In genomic region chr5:43063731-43064171, GRCh38 we compare ENCODE assay signal across 9 cellular contexts. TPM values are rescaled to one million over a fixed set of nuclear protein-coding genes. Genes with fewer than 3 reads are reported as not detected.
DNase-seq lines count a peak whose midpoint lies in the region; ATAC-seq and TF ChIP-seq lines count a peak whose summit lies in the region.
"Had no signal": no experiment of that assay in that cellular context is flagged by ENCODE, and none has a peak within 500 bp of the region (broad histone marks: within the 10 kb centered on the region; RNA-seq: fewer than 3 reads in every experiment).

No MANE protein-coding gene starts in this region.

- no peaks in the 10 kb centered on the region for H3K27me3 ChIP-seq in upper lobe of right lung

- ATAC-seq in Right ventricle myocardium superior (ENCODE audit: poor library complexity) (no peak), Right ventricle myocardium inferior (no peak), upper lobe of right lung (no peak), GM21786 (IDR thresholded peaks at IDR 0.05; ENCODE audit: unreplicated experiment) (no peak)

- H3K9me3 ChIP-seq in upper lobe of right lung: no peaks in the 10 kb centered on the region

- DNase-seq in Right ventricle myocardium superior: peak; percentile 45
- no peak for DNase-seq in Right ventricle myocardium inferior (ENCODE audit: missing footprints)
- peak; percentile 23 for DNase-seq in left kidney (ENCODE audit: low read depth, low spot score)
- no peak for DNase-seq in upper lobe of right lung
- DNase-seq in DMS 273 (lab: John Stamatoyannopoulos, UW; ENCODE audit: unreplicated experiment): no peak
- no peak for DNase-seq in NCI-H526 (lab: John Stamatoyannopoulos, UW)
- DNase-seq: DMS79 had no signal

- H3K4me1 ChIP-seq in upper lobe of right lung: peaks cover 18% of the 10 kb centered on the region

- no peaks in the 10 kb centered on the region for H3K36me3 ChIP-seq in upper lobe of right lung

- no peak for TF ChIP-seq CTCF in upper lobe of right lung (IDR thresholded peaks at IDR 0.05)

- H3K27ac ChIP-seq in angular gyrus (ENCODE audit: low read depth, low read length) (peak overlapping the region; percentile 8), upper lobe of right lung (peak overlapping the region; percentile 100)

- intact Hi-C loops in Right ventricle myocardium superior (cut with DNase I) (no loop called here), Right ventricle myocardium inferior (cut with DNase I) (loop anchor here (10.0 kb wide), 1 partner anchor 149 kb away; no protein-coding TSS in a partner anchor), upper lobe of right lung (cut with DNase I) (no loop called here)

- peak overlapping the region; percentile 90 for H3K4me3 ChIP-seq in upper lobe of right lung

RNA-seq across cellular contexts. Expression of gene ANXA2R, which starts 23.6 kb away (rescaled TPM):
- total RNA-seq in Right ventricle myocardium superior (0.94 TPM), Right ventricle myocardium inferior (0.84 TPM), upper lobe of right lung (4.8 TPM)

RNA-seq across cellular contexts. Expression of gene ZNF131, which starts 57.0 kb away (rescaled TPM):
- total RNA-seq in Right ventricle myocardium superior: 11.3 TPM
- total RNA-seq in Right ventricle myocardium inferior: 14.6 TPM
- total RNA-seq in upper lobe of right lung: 26.9 TPM

Comparison
In these comparisons a context has a peak if more than half of its experiments do, and no peak if none do; other contexts are left out.
1. DNase-seq: peak in Right ventricle myocardium superior (single experiment) and left kidney (single experiment); none in Right ventricle myocardium inferior (single experiment), upper lobe of right lung (single experiment), DMS 273 (single experiment) and NCI-H526 (0 of 2).